In the genomic region with DNA sequence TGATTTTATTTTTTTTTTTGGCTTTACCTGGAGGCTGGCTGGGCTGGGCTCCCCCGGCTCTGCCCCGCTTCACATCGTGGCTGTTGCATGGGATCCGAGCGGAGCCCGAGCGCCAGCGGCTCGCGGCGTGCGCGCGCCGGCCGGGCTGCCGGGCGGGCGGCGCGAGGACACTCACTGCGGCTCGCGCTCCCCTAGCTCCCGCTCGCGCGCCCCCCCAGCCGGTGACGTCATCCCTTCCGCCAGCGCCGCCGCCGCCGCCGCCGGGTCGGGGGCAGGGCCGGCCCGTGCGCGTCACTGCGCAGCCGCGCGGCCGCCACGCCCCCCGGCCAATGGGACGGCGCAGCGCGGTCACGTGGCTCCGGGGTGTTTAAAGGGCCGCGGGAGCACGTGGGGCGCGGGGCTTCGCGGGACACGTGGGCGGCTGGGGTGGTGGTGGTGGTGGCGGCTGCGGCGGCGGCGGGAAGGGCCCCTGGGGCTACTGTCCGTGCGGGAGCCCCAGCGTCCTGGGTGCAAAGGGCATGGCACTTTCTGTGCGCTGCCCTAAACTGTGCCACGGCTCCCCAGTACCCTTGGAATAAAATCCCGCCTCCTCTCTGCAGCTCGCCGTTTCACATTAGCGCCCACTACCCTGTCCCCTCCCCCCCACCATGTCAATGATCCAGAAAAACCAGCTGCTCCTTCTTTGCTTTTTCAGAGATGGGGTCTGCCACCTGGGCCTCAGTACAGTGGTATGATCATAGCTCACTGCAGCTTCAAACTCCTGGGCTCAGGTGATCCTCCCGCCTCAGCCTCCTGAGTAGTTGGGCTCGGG, we compare ENCODE assay signal across 7 cellular contexts. TPM values are rescaled to one million over a fixed set of nuclear protein-coding genes. Genes with fewer than 3 reads are reported as not detected.
DNase-seq lines count a peak whose midpoint lies in the region; ATAC-seq and TF ChIP-seq lines count a peak whose summit lies in the region.

PTPRS (minus strand) TSS at position 176 of the 811 bp plus-strand sequence. CDS start 54,672 bp downstream, outside the sequence.

- CTCF ChIA-PET in activated CD4-positive, alpha-beta T cell treated with anti-CD3 and anti-CD28 coated beads for 36 hours (lab: Charles Lee), result interaction anchor here (0.5 to 0.9 kb wide), 3 partner anchors 99 to 1844 kb away, joined by 3 read pairs; no protein-coding TSS in a partner anchor

- TF ChIP-seq CTCF in choroid plexus epithelial cell (conservative IDR thresholded peaks at IDR 0.05; ENCODE audit: low read depth, low read length), result no peak

- peaks cover 2% of the 10 kb centered on the region for H3K36me3 Mint-ChIP-seq in activated CD4-positive, alpha-beta T cell treated with anti-CD3 and anti-CD28 coated beads for 36 hours (ENCODE audit: low read depth)

- H3K9me3 Mint-ChIP-seq in activated CD4-positive, alpha-beta T cell treated with anti-CD3 and anti-CD28 coated beads for 36 hours (ENCODE audit: low read depth), result no peaks in the 10 kb centered on the region

- H3K27ac Mint-ChIP-seq in activated CD4-positive, alpha-beta T cell treated with anti-CD3 and anti-CD28 coated beads for 36 hours, result no peak within 1 kb of the TSS

- H3K27me3 Mint-ChIP-seq in activated CD4-positive, alpha-beta T cell treated with anti-CD3 and anti-CD28 coated beads for 36 hours, result peaks cover 42% of the 10 kb centered on the region

- POLR2A ChIA-PET in activated CD4-positive, alpha-beta T cell treated with anti-CD3 and anti-CD28 coated beads for 36 hours (lab: Charles Lee), result interaction anchor here (0.6 kb wide), 1 partner anchor 92 kb away, joined by 6 read pairs; no protein-coding TSS in a partner anchor

- intact Hi-C loops in activated CD4-positive, alpha-beta T cell treated with anti-CD3 and anti-CD28 coated beads for 36 hours (cut with DNase I, micrococcal nuclease), result loop anchor here in 1 of 2 experiments (1.0 kb wide), 1 partner anchor 48 kb away; no protein-coding TSS in a partner anchor

- peak within 1 kb of the TSS; percentile 28 for H3K4me3 Mint-ChIP-seq in activated CD4-positive, alpha-beta T cell treated with anti-CD3 and anti-CD28 coated beads for 36 hours

- peak; percentile 84 for ATAC-seq in activated CD4-positive, alpha-beta T cell treated with anti-CD3 and anti-CD28 coated beads for 36 hours

- peak within 1 kb of the TSS; percentile 65 for H3K4me3 ChIP-seq in choroid plexus epithelial cell (ENCODE audit: low read depth, low read length)

- H3K4me1 Mint-ChIP-seq in activated CD4-positive, alpha-beta T cell treated with anti-CD3 and anti-CD28 coated beads for 36 hours, result peaks cover 12% of the 10 kb centered on the region

- peak; percentile 37 for DNase-seq in GM19238 (ENCODE audit: insufficient read length, low spot score)
- DNase-seq in NCI-H2107 (lab: John Stamatoyannopoulos, UW), result peak; percentile 67
- DNase-seq in activated CD4-positive, alpha-beta T cell treated with anti-CD3 and anti-CD28 coated beads for 36 hours, result peak; percentile 83
- peak; percentile 78 for DNase-seq in choroid plexus epithelial cell (ENCODE audit: low read depth)
- peak; percentile 67 for DNase-seq in kidney glomerular epithelial cell (lab: John Stamatoyannopoulos, UW)
- peak; percentile 76 for DNase-seq in stimulated activated CD4-positive, alpha-beta T cell treated with anti-CD3 and anti-CD28 coated beads, Interleukin-15, amount 100 ng/mL, for 24 hours
- DNase-seq in NK-92 (lab: John Stamatoyannopoulos, UW; ENCODE audit: unreplicated experiment), result no peak

RNA-seq across cellular contexts. Expression of gene PTPRS, which starts in this region (rescaled TPM):
- total RNA-seq in activated CD4-positive, alpha-beta T cell treated with anti-CD3 and anti-CD28 coated beads for 36 hours, result 1 to 10 TPM; 1.8 TPM
